Comparison of ENCODE assay signal across 8 cellular contexts in the genomic region with DNA sequence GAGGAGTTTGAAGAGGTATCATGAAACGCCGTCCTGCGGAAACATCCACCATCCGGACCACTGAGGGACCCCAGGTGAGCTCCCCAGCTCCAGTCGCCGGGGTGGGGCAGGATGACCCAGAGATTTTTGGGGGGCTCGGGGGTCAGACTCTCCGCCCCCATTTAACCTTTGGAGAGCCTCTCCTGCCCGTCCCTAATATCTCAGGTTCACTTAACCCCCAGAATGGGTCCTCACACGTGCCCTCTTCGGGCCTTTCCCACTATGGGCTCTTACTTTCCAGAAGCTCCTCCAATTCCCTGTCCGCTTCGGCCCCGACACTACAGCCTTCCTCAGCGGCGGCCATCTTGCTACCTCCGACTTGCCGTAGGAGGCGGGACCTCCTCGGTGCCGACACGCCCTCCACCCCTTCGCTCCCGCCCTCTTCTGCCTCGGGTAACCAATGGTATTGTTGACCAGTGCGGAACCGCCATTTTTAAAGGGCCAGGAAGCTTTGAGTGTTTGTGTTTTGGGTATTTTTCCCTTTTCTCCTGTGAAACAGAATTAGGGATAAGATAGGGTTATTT. TPM values are rescaled to one million over a fixed set of nuclear protein-coding genes. Genes with fewer than 3 reads are reported as not detected.
DNase-seq lines count a peak whose midpoint lies in the region; FAIRE-seq and TF ChIP-seq lines count a peak whose summit lies in the region.

A gene with protein sequence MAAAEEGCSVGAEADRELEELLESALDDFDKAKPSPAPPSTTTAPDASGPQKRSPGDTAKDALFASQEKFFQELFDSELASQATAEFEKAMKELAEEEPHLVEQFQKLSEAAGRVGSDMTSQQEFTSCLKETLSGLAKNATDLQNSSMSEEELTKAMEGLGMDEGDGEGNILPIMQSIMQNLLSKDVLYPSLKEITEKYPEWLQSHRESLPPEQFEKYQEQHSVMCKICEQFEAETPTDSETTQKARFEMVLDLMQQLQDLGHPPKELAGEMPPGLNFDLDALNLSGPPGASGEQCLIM (minus strand): TSS at position 352 of the 563 bp plus-strand sequence. CDS start 9 bp downstream, at position 343.

- peak; percentile 63 for DNase-seq in GM04503 (ENCODE audit: low read depth)
- DNase-seq in HFFc6, result peak; percentile 96
- peak; percentile 93 for DNase-seq in NB4 (ENCODE audit: low read depth)
- DNase-seq in SK-N-MC (ENCODE audit: low read depth, low spot score), result peak; percentile 61
- peak; percentile 96 for DNase-seq in activated naive CD4-positive, alpha-beta T cell treated with anti-CD3 and anti-CD28 coated beads, Interleukin-2, amount 10 ng/mL, durations not matched to agents 7 days and 5 days
- DNase-seq in frontal cortex (ENCODE audit: low spot score in 2 of 2), result peak; percentile 73 to 95
- peak; percentile 51 to 95 (median 90) for DNase-seq in substantia nigra (lab: John Stamatoyannopoulos, UW)

- TF ChIP-seq CTCF in HFFc6 (IDR thresholded peaks at IDR 0.05) (no peak), NB4 (IDR thresholded peaks at IDR 0.05; ENCODE audit: low read depth, low read length) (no peak), neutrophil (IDR thresholded peaks at IDR 0.05) (no peak)

- H3K27me3 ChIP-seq in neutrophil, result no peaks in the 10 kb centered on the region

- H3K36me3 ChIP-seq in SK-N-MC (ENCODE audit: insufficient read depth, low read length), result peaks cover 32% of the 10 kb centered on the region
- H3K36me3 ChIP-seq in neutrophil, result peaks cover 51% of the 10 kb centered on the region

- H3K4me1 ChIP-seq in neutrophil (ENCODE audit: control insufficient read depth in 1 of 2, insufficient read depth in 1 of 2, low read depth in 1 of 2, low read length in 1 of 2), result peaks cover 20 to 24% of the 10 kb centered on the region in 2 experiments

- H3K36me3 Mint-ChIP-seq in HFFc6 (ENCODE audit: low read depth), result peaks cover 25% of the 10 kb centered on the region
- peaks cover 33% of the 10 kb centered on the region for H3K36me3 Mint-ChIP-seq in activated naive CD4-positive, alpha-beta T cell treated with anti-CD3 and anti-CD28 coated beads, Interleukin-2, amount 10 ng/mL, durations not matched to agents 7 days and 5 days

- H3K27ac Mint-ChIP-seq in HFFc6, result peak within 1 kb of the TSS; percentile 99
- H3K27ac Mint-ChIP-seq in activated naive CD4-positive, alpha-beta T cell treated with anti-CD3 and anti-CD28 coated beads, Interleukin-2, amount 10 ng/mL, durations not matched to agents 7 days and 5 days, result peak within 1 kb of the TSS; percentile 88

- peaks cover 31% of the 10 kb centered on the region for H3K4me1 Mint-ChIP-seq in HFFc6 (ENCODE audit: low read depth)
- peaks cover 20% of the 10 kb centered on the region for H3K4me1 Mint-ChIP-seq in activated naive CD4-positive, alpha-beta T cell treated with anti-CD3 and anti-CD28 coated beads, Interleukin-2, amount 10 ng/mL, durations not matched to agents 7 days and 5 days

- CTCF ChIA-PET in activated naive CD4-positive, alpha-beta T cell treated with anti-CD3 and anti-CD28 coated beads, Interleukin-2, amount 10 ng/mL, durations not matched to agents 7 days and 5 days (lab: Charles Lee), result interaction anchor here (0.8 to 2.7 kb wide), 7 partner anchors 8 to 186 kb away, joined by 3 to 10 read pairs (median 4); a partner anchor contains a TSS

- peak within 1 kb of the TSS; percentile 51; the same call in 1 of the 2 replicates for H3K27ac ChIP-seq in SK-N-MC
- peak within 1 kb of the TSS; percentile 84 for H3K27ac ChIP-seq in neutrophil
- H3K27ac ChIP-seq in substantia nigra (ENCODE audit: low read depth, low read length, poor library complexity, severe bottlenecking), result peak within 1 kb of the TSS; percentile 81

- no peak for FAIRE-seq in frontal cortex (lab: Jason Lieb, UNC)

- peak within 1 kb of the TSS; percentile 93 for H3K9ac ChIP-seq in SK-N-MC (ENCODE audit: insufficient read length)

- H3K9me3 ChIP-seq in SK-N-MC (ENCODE audit: low read depth, low read length), result no peaks in the 10 kb centered on the region
- H3K9me3 ChIP-seq in neutrophil, result no peaks in the 10 kb centered on the region

- no peaks in the 10 kb centered on the region for H3K9me3 Mint-ChIP-seq in HFFc6
- H3K9me3 Mint-ChIP-seq in activated naive CD4-positive, alpha-beta T cell treated with anti-CD3 and anti-CD28 coated beads, Interleukin-2, amount 10 ng/mL, durations not matched to agents 7 days and 5 days, result no peaks in the 10 kb centered on the region

- H3K4me3 Mint-ChIP-seq in HFFc6, result peak within 1 kb of the TSS; percentile 99
- peak within 1 kb of the TSS; percentile 98 for H3K4me3 Mint-ChIP-seq in activated naive CD4-positive, alpha-beta T cell treated with anti-CD3 and anti-CD28 coated beads, Interleukin-2, amount 10 ng/mL, durations not matched to agents 7 days and 5 days

- H3K27me3 Mint-ChIP-seq in HFFc6 (ENCODE audit: insufficient read depth), result peaks cover 12% of the 10 kb centered on the region
- H3K27me3 Mint-ChIP-seq in activated naive CD4-positive, alpha-beta T cell treated with anti-CD3 and anti-CD28 coated beads, Interleukin-2, amount 10 ng/mL, durations not matched to agents 7 days and 5 days, result no peaks in the 10 kb centered on the region

- peak; percentile 77 for TF ChIP-seq POLR2A in NB4 (IDR thresholded peaks at IDR 0.05; ENCODE audit: extremely low read depth, insufficient read length)

- H3K4me3 ChIP-seq in NB4 (ENCODE audit: low read depth, low read length) (peak within 1 kb of the TSS; percentile 92), SK-N-MC (peak within 1 kb of the TSS; percentile 89), neutrophil (ENCODE audit: low read depth in 1 of 2, low read length in 1 of 2) (peak within 1 kb of the TSS; percentile 87 to 90)

RNA-seq across cellular contexts. Expression of the gene that starts here (rescaled TPM):
- 10 to 100 TPM; 65.2 to 74.3 (median 70.5) TPM for total RNA-seq in HFFc6 (2021; fragmentation: NEBNext Ultra II Directional; extraction: Animal tissue kit (Norgen Biotek cat#: 25700))
- total RNA-seq in frontal cortex, result 24.1 TPM

Comparison
In these comparisons a context has a peak if more than half of its experiments do, and no peak if none do; other contexts are left out.
1. Peak in every context shown above with its lines: DNase-seq, H3K4me3 ChIP-seq and H3K27ac ChIP-seq.